ENCODE assay signal across 8 cellular contexts in genomic region chr21:26843912-26844257, GRCh38. TPM values are rescaled to one million over a fixed set of nuclear protein-coding genes. Genes with fewer than 3 reads are reported as not detected.
DNase-seq lines count a peak whose midpoint lies in the region; ATAC-seq and TF ChIP-seq lines count a peak whose summit lies in the region.

No MANE protein-coding gene starts in this region.

- H3K4me1 ChIP-seq in A673 (ENCODE audit: insufficient read depth, low read length, poor library complexity, severe bottlenecking) (peaks cover 19% of the 10 kb centered on the region), HEK293 (ENCODE audit: control insufficient read depth, insufficient read depth, low read length) (peaks cover 5% of the 10 kb centered on the region; the same call in 1 of the 2 replicates), stomach smooth muscle (ENCODE audit: control insufficient read depth, insufficient read depth, low read length) (peaks cover 36% of the 10 kb centered on the region)

- H3K27ac ChIP-seq in A673 (ENCODE audit: low read depth, low read length, poor library complexity, severe bottlenecking) (peak overlapping the region; percentile 90), HEK293 (ENCODE audit: extremely low read depth, low read depth, low read length) (peak overlapping the region; percentile 99), stomach smooth muscle (ENCODE audit: low read length) (peak overlapping the region; percentile 97)

- POLR2A ChIA-PET in A673 (lab: Charles Lee; ENCODE audit: low non-redundant PET) (no interaction called here), HEK293 (lab: Yijun Ruan, JAX) (interaction anchor here (0.9 to 3.9 kb wide), 17 partner anchors 8 to 1236 kb away, joined by 3 to 34 read pairs (median 8); no protein-coding TSS in a partner anchor)

- intact Hi-C loops in A673 (cut with micrococcal nuclease; ENCODE audit: unreplicated experiment) = loop anchor here (2.0 to 10.0 kb wide), 3 partner anchors 75 to 1239 kb away; partner anchors contain the start of gene MRPL39

- CTCF ChIA-PET in A673 (lab: Charles Lee) (no interaction called here), HEK293 (lab: Yijun Ruan, JAX) (interaction anchor here (0.6 to 2.1 kb wide), 7 partner anchors 8 to 370 kb away, joined by 3 to 20 read pairs (median 5); no protein-coding TSS in a partner anchor)

- peak; percentile 45 for DNase-seq in A673 (ENCODE audit: low spot score)
- peak; percentile 78 for DNase-seq in amniotic epithelial cell (ENCODE audit: low read depth)
- peak; percentile 68 for DNase-seq in islet precursor cell
- DNase-seq in NCI-H526 (lab: John Stamatoyannopoulos, UW) = no peak
- no peak for DNase-seq in HuH-7 (ENCODE audit: low spot score)

- ATAC-seq in HG03025 (IDR thresholded peaks at IDR 0.05; ENCODE audit: low FRiP score, unreplicated experiment) = no peak

- H3K4me3 ChIP-seq in A673 (ENCODE audit: low read depth, low read length, poor library complexity, severe bottlenecking) (peak overlapping the region; percentile 69), HEK293 (ENCODE audit: low read depth, low read length) (peak overlapping the region; percentile 90), stomach smooth muscle (ENCODE audit: low read length in 2 of 2) (peak overlapping the region; percentile 90 to 94)

- no peak for TF ChIP-seq CTCF in A673 (conservative IDR thresholded peaks at IDR 0.05; ENCODE audit: low read depth, low read length)
- no peak for TF ChIP-seq CTCF in HEK293 (tag by site-specific recombination; IDR thresholded peaks at IDR 0.05)

- TSS peak; percentile 39 for BruUV-seq in A673 (replicated peaks; lab: Mats Ljungman, UMichigan)

- H3K27me3 ChIP-seq in A673 (replicated peaks; ENCODE audit: insufficient read depth, low read depth, low read length, poor library complexity) (no peaks in the 10 kb centered on the region), stomach smooth muscle (ENCODE audit: control insufficient read depth in 1 of 2, insufficient read depth in 2 of 2, low read length in 2 of 2) (no peaks in the 10 kb centered on the region)

- H3K36me3 ChIP-seq in A673 (ENCODE audit: insufficient read depth, low read length, poor library complexity, severe bottlenecking) = peaks cover 32% of the 10 kb centered on the region
- H3K36me3 ChIP-seq in HEK293 (ENCODE audit: control insufficient read depth in 2 of 2, insufficient read depth in 1 of 2, low read length in 2 of 2) = peaks cover 33 to 47% of the 10 kb centered on the region in 2 experiments
- H3K36me3 ChIP-seq in stomach smooth muscle (ENCODE audit: control insufficient read depth in 2 of 2, insufficient read depth in 2 of 2, low read length in 2 of 2) = peaks cover 29 to 35% of the 10 kb centered on the region in 2 donors

- H3K9ac ChIP-seq in stomach smooth muscle (ENCODE audit: low read length in 2 of 2) = peak overlapping the region; percentile 83 to 89

- H3K9me3 ChIP-seq in A673 (ENCODE audit: low read depth, low read length, poor library complexity, severe bottlenecking) = no peaks in the 10 kb centered on the region
- H3K9me3 ChIP-seq in HEK293 (ENCODE audit: control insufficient read depth, insufficient read depth, low read depth, low read length) = no peaks in the 10 kb centered on the region
- no peaks in the 10 kb centered on the region for H3K9me3 ChIP-seq in stomach smooth muscle (ENCODE audit: control insufficient read depth in 2 of 2, low read length in 2 of 2)

TF ChIP-seq in HEK293, 187 proteins besides CTCF, POLR2A, EP300 and RAD21 (continues in another document):
- TF ChIP-seq ZNF449 (tag by site-specific recombination; IDR thresholded peaks at IDR 0.05) = 0 out of 2 replicates have a peak, but pooled peaks have one; percentile 12
- no peak for TF ChIP-seq ZNF558 (tag by site-specific recombination; IDR thresholded peaks at IDR 0.05)
- TF ChIP-seq ZNF518A (tag by site-specific recombination; conservative IDR thresholded peaks at IDR 0.05; ENCODE audit: low read depth) = 0 out of 2 replicates have a peak, but pooled peaks have one; percentile 24
- TF ChIP-seq ZNF624 (tag by site-specific recombination; IDR thresholded peaks at IDR 0.05) = no peak
- 0 out of 2 replicates have a peak, but pooled peaks have one; percentile 4 for TF ChIP-seq ZNF629 (tag by site-specific recombination; IDR thresholded peaks at IDR 0.05)
- TF ChIP-seq ZNF513 (tag by site-specific recombination; IDR thresholded peaks at IDR 0.05) = no peak
- no peak for TF ChIP-seq ZNF146 (tag by site-specific recombination; IDR thresholded peaks at IDR 0.05)
- no peak for TF ChIP-seq FEZF1 (tag by site-specific recombination; IDR thresholded peaks at IDR 0.05)
- no peak for TF ChIP-seq ZNF112 (tag by site-specific recombination; IDR thresholded peaks at IDR 0.05)
- TF ChIP-seq ZNF488 (tag by site-specific recombination; IDR thresholded peaks at IDR 0.05) = no peak
- no peak for TF ChIP-seq ZNF621 (tag by site-specific recombination; IDR thresholded peaks at IDR 0.05)
- peak; percentile 94 for TF ChIP-seq ZNF366 (tag by site-specific recombination; conservative IDR thresholded peaks at IDR 0.05)
- no peak for TF ChIP-seq ZNF654 (tag by site-specific recombination; IDR thresholded peaks at IDR 0.05; ENCODE audit: low read depth)
- no peak for TF ChIP-seq TCF7L2 (IDR thresholded peaks at IDR 0.05; ENCODE audit: borderline replicate concordance, low read depth, low read length)

RNA-seq across cellular contexts. Expression of gene ADAMTS1, which starts 1.3 kb away (rescaled TPM):
- 14.0 and 17.9 TPM in 2 replicates for total RNA-seq in A673 (2021)

Comparison
In these comparisons a context has a peak if more than half of its experiments do, and no peak if none do; other contexts are left out.
1. DNase-seq: peak in A673 (single experiment), amniotic epithelial cell (single experiment) and islet precursor cell (single experiment); none in NCI-H526 (0 of 2) and HuH-7 (single experiment).
2. Peak in every context shown above with its lines, with median percentiles within 50 percentile points of each other: H3K27ac ChIP-seq and H3K4me3 ChIP-seq.